15 cellular contexts compared by ENCODE assay signal in the genomic region with DNA sequence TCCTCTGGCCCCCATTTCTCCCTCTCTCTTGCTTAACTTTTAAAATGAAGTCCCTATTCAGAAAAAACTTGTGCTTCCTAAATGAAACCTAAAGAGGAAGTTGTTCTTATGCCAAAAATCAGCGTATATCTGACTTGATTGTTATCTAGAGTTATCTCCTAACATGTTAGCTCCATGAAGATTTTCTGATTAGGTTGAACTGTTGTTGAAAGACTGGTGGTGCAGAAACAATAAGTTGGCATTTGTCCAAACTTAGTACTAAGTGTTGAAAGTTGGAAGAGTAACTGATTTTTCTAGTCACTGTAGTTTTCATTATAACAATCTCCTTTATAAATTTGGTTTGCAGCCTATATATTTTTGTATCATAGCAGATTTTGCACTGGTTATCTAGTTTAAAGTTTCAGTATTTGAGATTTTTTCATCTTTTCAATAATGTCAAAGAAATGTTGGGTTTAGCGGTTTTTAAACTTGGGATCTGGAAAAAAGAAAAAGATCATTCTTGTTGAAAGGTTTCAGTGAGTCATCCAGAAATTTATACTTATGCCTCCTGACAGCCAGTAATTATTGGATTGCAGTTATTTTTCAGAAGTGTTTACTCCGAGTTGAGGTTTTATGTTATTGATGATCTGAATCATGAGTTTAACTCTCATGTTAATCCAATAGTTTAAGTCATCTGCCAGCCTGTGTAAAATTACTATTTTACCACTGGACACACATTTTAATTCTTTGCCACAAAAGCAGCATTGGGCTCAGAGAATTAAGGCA.
DNase-seq lines count a peak whose midpoint lies in the region; ATAC-seq and TF ChIP-seq lines count a peak whose summit lies in the region.
"Had no signal": no experiment of that assay in that cellular context is flagged by ENCODE, and none has a peak within 500 bp of the region (broad histone marks: within the 10 kb centered on the region; RNA-seq: fewer than 3 reads in every experiment).

No MANE protein-coding gene starts in this region.

- H3K36me3 ChIP-seq in SK-N-MC (ENCODE audit: insufficient read depth, low read length), result no peaks in the 10 kb centered on the region
- H3K36me3 ChIP-seq: esophagus muscularis mucosa, SJSA1 had no signal

- no peaks in the 10 kb centered on the region for H3K9me3 ChIP-seq in SK-N-MC (ENCODE audit: low read depth, low read length)
- H3K9me3 ChIP-seq: esophagus muscularis mucosa, SJSA1 had no signal

- TF ChIP-seq CTCF in fibroblast of pulmonary artery (IDR thresholded peaks at IDR 0.05; ENCODE audit: low read length, missing control alignments), result no peak

- ATAC-seq in GM19397 (IDR thresholded peaks at IDR 0.05; ENCODE audit: unreplicated experiment), result no peak

- H3K27ac ChIP-seq in SK-N-MC, result no peak overlapping the region
- H3K27ac ChIP-seq: esophagus muscularis mucosa, SJSA1 had no signal

- H3K4me3 ChIP-seq in SK-N-MC (peak overlapping the region; percentile 20; the same call in 1 of the 2 replicates), fibroblast of pulmonary artery (replicated peaks; ENCODE audit: low read depth, low read length) (no peak overlapping the region)
- H3K4me3 ChIP-seq: esophagus muscularis mucosa, lung, SJSA1 had no signal

- in situ Hi-C loops in KBM-7 (cut with MboI; ENCODE audit: low pct_unique_long_range_greater_than_20kb, low sequenced_read_pairs), result no loop called here

- H3K9ac ChIP-seq in SK-N-MC (ENCODE audit: insufficient read length), result no peak overlapping the region

- DNase-seq in GF-D8 (lab: John Stamatoyannopoulos, UW) (peak; percentile 39), KBM-7 (peak; percentile 73), SK-N-MC (ENCODE audit: low read depth, low spot score) (no peak), fibroblast of pulmonary artery (ENCODE audit: low read depth) (peak; percentile 47), NCI-H2081 (lab: John Stamatoyannopoulos, UW) (no peak)
- DNase-seq in effector CD4-positive, alpha-beta T cell, result no peak
- DNase-seq: activated B cell treated with CpG ODN at 0.5 μM for 24 hours; activated CD8-positive, alpha-beta memory T cell treated with anti-CD3 and anti-CD28 coated beads, Interleukin-2, amount 50 U/mL, for 48 hours; HCEC 1CT; MM.1S; NCI-H524 treated with DMSO at 0.1 percent for 48 hours had no signal

Comparison
In these comparisons a context has a peak if more than half of its experiments do, and no peak if none do; other contexts are left out.
1. DNase-seq: peak in GF-D8 (single experiment), KBM-7 (single experiment) and fibroblast of pulmonary artery (single experiment); none in SK-N-MC (single experiment), NCI-H2081 (0 of 2) and effector CD4-positive, alpha-beta T cell (single experiment).